Comparison of ENCODE assay signal across 10 cellular contexts in the genomic region with DNA sequence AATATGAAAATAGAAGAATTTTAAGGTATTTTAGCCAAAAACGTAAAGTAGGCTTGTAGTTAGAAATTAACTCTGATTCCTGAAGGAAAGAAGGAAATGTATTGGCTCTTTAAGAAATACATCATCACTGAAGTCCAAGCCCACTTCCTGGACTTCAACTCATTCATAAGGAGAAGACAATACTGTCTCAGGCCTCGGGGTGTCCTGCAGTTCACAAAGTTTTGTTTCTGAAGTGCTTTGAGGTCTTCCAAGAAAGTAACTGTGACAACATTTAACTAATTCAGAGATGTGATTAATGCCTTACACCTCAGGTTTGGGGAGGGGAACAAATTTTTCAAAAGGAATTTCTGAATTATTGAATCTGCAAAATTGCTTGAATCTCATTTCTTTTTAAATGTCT.
DNase-seq lines count a peak whose midpoint lies in the region; ATAC-seq, FAIRE-seq and TF ChIP-seq lines count a peak whose summit lies in the region.
"Had no signal": no experiment of that assay in that cellular context is flagged by ENCODE, and none has a peak within 500 bp of the region (broad histone marks: within the 10 kb centered on the region; RNA-seq: fewer than 3 reads in every experiment).

No MANE protein-coding gene starts in this region.

- no peak for TF ChIP-seq RAD21 in HepG2 (CRISPR knock-in tag; IDR thresholded peaks at IDR 0.05)

- H3K4me3 ChIP-seq in right lobe of liver: no peak overlapping the region
- no peak overlapping the region for H3K4me3 ChIP-seq in HepG2 (replicated peaks in 1 of 3; ENCODE audit: insufficient read depth in 1 of 3, low read depth in 2 of 3, low read length in 3 of 3)
- peak overlapping the region in 1 of 2 donors; percentile 75 for H3K4me3 ChIP-seq in cardiac fibroblast (replicated peaks in 1 of 2; ENCODE audit: low read depth in 2 of 2, low read length in 2 of 2)
- no peak overlapping the region for H3K4me3 ChIP-seq in vagina
- H3K4me3 ChIP-seq in BE2C (ENCODE audit: low read depth, low read length): no peak overlapping the region

- H3K36me3 ChIP-seq in right lobe of liver: no peaks in the 10 kb centered on the region
- H3K36me3 ChIP-seq in HepG2 (replicated peaks in 1 of 2; ENCODE audit: control insufficient read depth in 1 of 2, insufficient read depth in 2 of 2, low read length in 2 of 2): no peaks in the 10 kb centered on the region
- H3K36me3 ChIP-seq in vagina: no peaks in the 10 kb centered on the region
- no peaks in the 10 kb centered on the region for H3K36me3 ChIP-seq in BE2C

- BruUV-seq in HepG2 (replicated peaks; lab: Mats Ljungman, UMichigan): no TSS peak

- in situ Hi-C loops in HepG2 (cut with HindIII; ENCODE audit: extremely low pct_ligation_motif_present, low pct_unique_long_range_greater_than_20kb): no loop called here

- TF ChIP-seq POLR2A in right lobe of liver (IDR thresholded peaks at IDR 0.05) (peak; percentile 43), HepG2 (IDR thresholded peaks at IDR 0.05; ENCODE audit: insufficient read depth in 1 of 2, low read depth in 2 of 2, low read length in 2 of 2) (no peak), vagina (IDR thresholded peaks at IDR 0.05) (no peak)

- FAIRE-seq in HepG2 (lab: Jason Lieb, UNC): no peak

- no peaks in the 10 kb centered on the region for H3K79me2 ChIP-seq in HepG2 (ENCODE audit: insufficient read depth, low read length)

- H3K9ac ChIP-seq in HepG2 (ENCODE audit: insufficient read depth, low read depth, low read length): no peak overlapping the region

- TF ChIP-seq EP300 in HepG2 (IDR thresholded peaks at IDR 0.05; ENCODE audit: low read depth in 2 of 2, low read length in 2 of 2) (no peak), HepG2 (CRISPR knock-in tag; IDR thresholded peaks at IDR 0.05; ENCODE audit: borderline replicate concordance) (no peak)

- no peak for DNase-seq in right lobe of liver
- DNase-seq in HepG2 (ENCODE audit: low spot score): no peak
- peak; percentile 76 to 83 for DNase-seq in cardiac fibroblast (ENCODE audit: low read depth in 2 of 2)
- peak; percentile 41 for DNase-seq in left kidney (ENCODE audit: low read depth, low spot score)
- no peak for DNase-seq in vagina (ENCODE audit: extremely low spot score in 2 of 2)
- DNase-seq in OCI-M2 (lab: John Stamatoyannopoulos, UW; ENCODE audit: unreplicated experiment): no peak
- DNase-seq in NCI-H2227 (lab: John Stamatoyannopoulos, UW; ENCODE audit: unreplicated experiment): no peak
- no peak for DNase-seq in BE2C
- DNase-seq: CD4-positive, CD25-positive, alpha-beta regulatory T cell; NCI-H1436 treated with DMSO at 0.1 percent for 48 hours had no signal

- WGBS in right lobe of liver (ENCODE audit: insufficient coverage, low coverage, low lambda C conversion rate, missing lambda C conversion rate): 35% methylated on average over 2 of the region's 2 CpGs
- WGBS in HepG2 (ENCODE audit: low lambda C conversion rate): 96% methylated on average over 2 of the region's 2 CpGs

- H3K4me2 ChIP-seq in HepG2 (ENCODE audit: low read depth, low read length): no peak overlapping the region

- no peaks in the 10 kb centered on the region for H4K20me1 ChIP-seq in HepG2 (ENCODE audit: insufficient read depth, low read length)

- TF ChIP-seq CTCF in right lobe of liver (IDR thresholded peaks at IDR 0.05): no peak
- TF ChIP-seq CTCF in HepG2 (CRISPR knock-in tag; IDR thresholded peaks at IDR 0.05): no peak
- TF ChIP-seq CTCF in cardiac fibroblast (IDR thresholded peaks at IDR 0.05; ENCODE audit: low read depth, low read length): peak; percentile 36
- no peak for TF ChIP-seq CTCF in vagina (IDR thresholded peaks at IDR 0.05)
- TF ChIP-seq CTCF in BE2C (IDR thresholded peaks at IDR 0.05; ENCODE audit: low read depth, low read length): no peak

- H3K4me1 ChIP-seq in right lobe of liver: peaks cover 0 to 5% (median 0%) of the 10 kb centered on the region in 4 donors
- H3K4me1 ChIP-seq in HepG2 (ENCODE audit: insufficient read depth, low read length): peaks cover 10% of the 10 kb centered on the region; the same call in 1 of the 2 replicates
- H3K4me1 ChIP-seq in vagina: peaks cover 6% of the 10 kb centered on the region
- H3K4me1 ChIP-seq in BE2C: no peaks in the 10 kb centered on the region

- POLR2A ChIA-PET in HepG2 (lab: Yijun Ruan, JAX): no interaction called here

- ATAC-seq in right lobe of liver (peak in 3 of 4 donors; percentile 19 to 27 (median 22)), HepG2 (no peak)

- H3K27me3 ChIP-seq in right lobe of liver (no peaks in the 10 kb centered on the region), HepG2 (ENCODE audit: control insufficient read depth in 1 of 2, insufficient read depth in 2 of 2, low read length in 2 of 2) (no peaks in the 10 kb centered on the region), vagina (no peaks in the 10 kb centered on the region), BE2C (no peaks in the 10 kb centered on the region)

- H3K27ac ChIP-seq in right lobe of liver (peak overlapping the region in 1 of 3 donors; percentile 64), HepG2 (ENCODE audit: extremely low read length, insufficient read depth, low read length) (no peak overlapping the region), vagina (peak overlapping the region; percentile 93)

- CTCF ChIA-PET in HepG2 (lab: Yijun Ruan, JAX; ENCODE audit: low intra/inter-chr PET ratio, low total read pairs): no interaction called here

- H3K9me3 ChIP-seq in right lobe of liver: no peaks in the 10 kb centered on the region
- H3K9me3 ChIP-seq in HepG2 (ENCODE audit: low read length): no peaks in the 10 kb centered on the region
- no peaks in the 10 kb centered on the region for H3K9me3 ChIP-seq in vagina
- no peaks in the 10 kb centered on the region for H3K9me3 ChIP-seq in BE2C

- intact Hi-C loops in right lobe of liver (cut with DNase I): no loop called here
- intact Hi-C loops in HepG2 (cut with micrococcal nuclease; ENCODE audit: unreplicated experiment): no loop called here
- intact Hi-C loops in vagina (cut with DNase I): no loop called here

- no peak overlapping the region for H2AFZ ChIP-seq in HepG2 (ENCODE audit: low read length)

TF ChIP-seq in HepG2, 621 proteins besides CTCF, POLR2A, EP300 and RAD21:
- TF ChIP-seq IKZF4 (CRISPR knock-in tag; IDR thresholded peaks at IDR 0.05; ENCODE audit: borderline replicate concordance, low read depth, not compliant biosample characterization) (no peak), PHF8 (CRISPR knock-in tag; IDR thresholded peaks at IDR 0.05) (no peak), STAT5B (CRISPR knock-in tag; IDR thresholded peaks at IDR 0.05) (no peak), SNAPC4 (CRISPR knock-in tag; IDR thresholded peaks at IDR 0.05) (no peak), ZNF773 (CRISPR knock-in tag; IDR thresholded peaks at IDR 0.05; ENCODE audit: borderline replicate concordance) (no peak), HOXA9 (CRISPR knock-in tag; IDR thresholded peaks at IDR 0.05; ENCODE audit: borderline replicate concordance) (no peak), ZNF792 (CRISPR knock-in tag; IDR thresholded peaks at IDR 0.05) (no peak), SETDB1 (CRISPR knock-in tag; IDR thresholded peaks at IDR 0.05; ENCODE audit: borderline replicate concordance) (no peak), NCOR1 (IDR thresholded peaks at IDR 0.05; ENCODE audit: borderline replicate concordance, low read length) (no peak), ZNF776 (CRISPR knock-in tag; IDR thresholded peaks at IDR 0.05) (no peak), ZBTB7B (CRISPR knock-in tag; IDR thresholded peaks at IDR 0.05) (no peak)
- TF ChIP-seq, protein P1, sequence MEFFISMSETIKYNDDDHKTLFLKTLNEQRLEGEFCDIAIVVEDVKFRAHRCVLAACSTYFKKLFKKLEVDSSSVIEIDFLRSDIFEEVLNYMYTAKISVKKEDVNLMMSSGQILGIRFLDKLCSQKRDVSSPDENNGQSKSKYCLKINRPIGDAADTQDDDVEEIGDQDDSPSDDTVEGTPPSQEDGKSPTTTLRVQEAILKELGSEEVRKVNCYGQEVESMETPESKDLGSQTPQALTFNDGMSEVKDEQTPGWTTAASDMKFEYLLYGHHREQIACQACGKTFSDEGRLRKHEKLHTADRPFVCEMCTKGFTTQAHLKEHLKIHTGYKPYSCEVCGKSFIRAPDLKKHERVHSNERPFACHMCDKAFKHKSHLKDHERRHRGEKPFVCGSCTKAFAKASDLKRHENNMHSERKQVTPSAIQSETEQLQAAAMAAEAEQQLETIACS (CRISPR knock-in tag; IDR thresholded peaks at IDR 0.05): no peak

Comparison
In these comparisons a context has a peak if more than half of its experiments do, and no peak if none do; other contexts are left out.
1. DNase-seq: peak in cardiac fibroblast (2 of 2) and left kidney (single experiment); none in right lobe of liver (0 of 3), HepG2 (single experiment), vagina (0 of 2), OCI-M2 (single experiment), NCI-H2227 (single experiment) and BE2C (single experiment).